Comparison of ENCODE assay signal across 2 cellular contexts in the genomic region with DNA sequence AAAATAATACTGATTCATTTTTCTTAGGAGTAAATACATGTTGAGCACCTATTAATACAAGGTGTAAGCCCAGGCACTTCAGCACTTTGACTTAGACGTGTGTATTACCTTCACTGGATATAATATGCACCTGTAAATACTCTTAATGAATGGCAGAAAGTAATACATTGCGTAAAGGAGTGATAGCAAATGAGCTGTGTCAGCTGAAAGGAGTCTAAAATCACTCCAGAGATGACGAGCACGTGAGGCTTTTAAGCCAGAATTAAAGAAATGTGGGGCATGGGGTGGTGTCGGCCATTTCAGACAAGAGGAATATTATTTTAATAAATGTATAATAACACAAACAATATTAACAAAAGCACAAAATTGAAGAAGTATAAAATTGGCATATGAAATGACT.
TF ChIP-seq lines count a peak whose summit lies in the region.

No MANE protein-coding gene starts in this region.

TF ChIP-seq in HepG2, 621 proteins besides CTCF, POLR2A, EP300 and RAD21:
- TF ChIP-seq ZNF773 (CRISPR knock-in tag; IDR thresholded peaks at IDR 0.05; ENCODE audit: borderline replicate concordance) (no peak), MAFF (IDR thresholded peaks at IDR 0.05; ENCODE audit: low read depth, low read length) (peak; percentile 51), MAFK (conservative IDR thresholded peaks at IDR 0.05 in 1 of 2, IDR thresholded peaks at IDR 0.05 in 1 of 2; ENCODE audit: low read length in 2 of 2) (peak in 1 of 2 experiments; percentile 68; a peak in 3 of 4 replicates)
- TF ChIP-seq, protein P1, sequence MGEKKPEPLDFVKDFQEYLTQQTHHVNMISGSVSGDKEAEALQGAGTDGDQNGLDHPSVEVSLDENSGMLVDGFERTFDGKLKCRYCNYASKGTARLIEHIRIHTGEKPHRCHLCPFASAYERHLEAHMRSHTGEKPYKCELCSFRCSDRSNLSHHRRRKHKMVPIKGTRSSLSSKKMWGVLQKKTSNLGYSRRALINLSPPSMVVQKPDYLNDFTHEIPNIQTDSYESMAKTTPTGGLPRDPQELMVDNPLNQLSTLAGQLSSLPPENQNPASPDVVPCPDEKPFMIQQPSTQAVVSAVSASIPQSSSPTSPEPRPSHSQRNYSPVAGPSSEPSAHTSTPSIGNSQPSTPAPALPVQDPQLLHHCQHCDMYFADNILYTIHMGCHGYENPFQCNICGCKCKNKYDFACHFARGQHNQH (CRISPR knock-in tag; IDR thresholded peaks at IDR 0.05): no peak
TF ChIP-seq in HepG2: peak in this region for 2.

TF ChIP-seq in IMR-90, 13 proteins besides CTCF, POLR2A, EP300 and RAD21:
- TF ChIP-seq MAFK (IDR thresholded peaks at IDR 0.05; ENCODE audit: low read depth, low read length): peak; percentile 48
- no peak for TF ChIP-seq CEBPB (IDR thresholded peaks at IDR 0.05; ENCODE audit: low read depth, low read length)
- TF ChIP-seq, protein P2, sequence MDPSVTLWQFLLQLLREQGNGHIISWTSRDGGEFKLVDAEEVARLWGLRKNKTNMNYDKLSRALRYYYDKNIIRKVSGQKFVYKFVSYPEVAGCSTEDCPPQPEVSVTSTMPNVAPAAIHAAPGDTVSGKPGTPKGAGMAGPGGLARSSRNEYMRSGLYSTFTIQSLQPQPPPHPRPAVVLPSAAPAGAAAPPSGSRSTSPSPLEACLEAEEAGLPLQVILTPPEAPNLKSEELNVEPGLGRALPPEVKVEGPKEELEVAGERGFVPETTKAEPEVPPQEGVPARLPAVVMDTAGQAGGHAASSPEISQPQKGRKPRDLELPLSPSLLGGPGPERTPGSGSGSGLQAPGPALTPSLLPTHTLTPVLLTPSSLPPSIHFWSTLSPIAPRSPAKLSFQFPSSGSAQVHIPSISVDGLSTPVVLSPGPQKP (IDR thresholded peaks at IDR 0.05; ENCODE audit: borderline replicate concordance, low read depth, low read length): no peak
